Comparison of ENCODE assay signal across 9 cellular contexts in the genomic region with DNA sequence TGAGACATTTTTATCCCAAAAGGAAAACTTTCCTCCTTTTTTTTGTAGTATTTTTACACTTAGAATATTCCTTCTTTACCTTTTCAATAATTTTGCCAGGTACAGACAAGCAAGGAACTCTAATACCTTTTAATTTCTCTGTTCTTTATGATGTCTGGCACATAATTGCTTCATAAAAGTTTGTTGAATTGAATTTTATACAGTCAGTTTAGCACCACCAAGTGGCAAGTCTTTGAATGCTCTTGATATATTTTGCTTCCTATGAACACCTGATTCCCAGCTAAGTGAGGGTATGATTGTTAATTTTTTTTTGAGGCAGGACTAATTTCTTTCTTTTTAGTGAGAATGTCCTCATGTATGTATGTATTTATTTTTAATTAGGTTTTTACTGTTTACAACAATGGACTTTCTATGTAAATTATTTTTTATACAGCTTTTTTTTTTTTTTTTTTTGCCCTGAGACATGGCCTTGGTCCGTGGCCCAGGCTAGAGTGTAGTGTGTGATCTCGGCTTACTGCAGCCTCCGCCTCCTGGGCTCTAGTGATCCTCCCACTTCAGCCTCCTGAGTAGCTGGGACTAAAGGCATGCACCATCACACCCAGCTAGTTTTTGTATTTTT. TPM values are rescaled to one million over a fixed set of nuclear protein-coding genes. Genes with fewer than 3 reads are reported as not detected.
A peak's percentile ranks its signal among the peaks of the same experiment; 100 is the strongest.
DNase-seq lines count a peak whose midpoint lies in the region; ATAC-seq and TF ChIP-seq lines count a peak whose summit lies in the region.
"Had no signal": no experiment of that assay in that cellular context is flagged by ENCODE, and none has a peak within 500 bp of the region (broad histone marks: within the 10 kb centered on the region; RNA-seq: fewer than 3 reads in every experiment).

No MANE protein-coding gene starts in this region.

- no peak overlapping the region for H3K4me2 ChIP-seq in GM23248 (ENCODE audit: unreplicated experiment)
- no peak overlapping the region for H3K4me2 ChIP-seq in OCI-LY7 (ENCODE audit: low read length)

- H3K36me3 ChIP-seq in GM23248 (ENCODE audit: low read depth) (no peaks in the 10 kb centered on the region), OCI-LY7 (ENCODE audit: insufficient read depth, low read length) (peaks cover 26% of the 10 kb centered on the region), esophagus muscularis mucosa (no peaks in the 10 kb centered on the region)

- WGBS in GM23248 (ENCODE audit: low coverage in 1 of 2, low lambda C conversion rate in 2 of 2, missing lambda C conversion rate in 2 of 2), 2 experiments: 75 to 79% methylated on average over 2 to 3 of the region's 3 CpGs
- WGBS in esophagus muscularis mucosa: 84% methylated on average over 3 of the region's 3 CpGs

- peaks cover 41% of the 10 kb centered on the region for H3K36me3 Mint-ChIP-seq in activated T-helper 17 cell treated with anti-CD3 and anti-CD28 coated beads, Interleukin-2, amount 50 U/mL, for 72 hours (ENCODE audit: low read depth)

- no peak overlapping the region for H3K27ac Mint-ChIP-seq in activated T-helper 17 cell treated with anti-CD3 and anti-CD28 coated beads, Interleukin-2, amount 50 U/mL, for 72 hours
- H3K27ac Mint-ChIP-seq: T-helper 1 cell treated with Interleukin-12 subunit alpha and Interleukin-12 subunit beta and Interleukin-4 antibody, amounts not matched to agents 30 μg/mL and 1 μg/mL, for 36 hours had no signal

- ATAC-seq in activated T-helper 17 cell treated with anti-CD3 and anti-CD28 coated beads, Interleukin-2, amount 50 U/mL, for 72 hours (replicated peaks): no peak
- ATAC-seq in HG03342 (IDR thresholded peaks at IDR 0.05; ENCODE audit: unreplicated experiment): no peak

- no peak overlapping the region for H3K4me3 Mint-ChIP-seq in activated T-helper 17 cell treated with anti-CD3 and anti-CD28 coated beads, Interleukin-2, amount 50 U/mL, for 72 hours
- H3K4me3 Mint-ChIP-seq: T-helper 1 cell treated with Interleukin-12 subunit alpha and Interleukin-12 subunit beta and Interleukin-4 antibody, amounts not matched to agents 30 μg/mL and 1 μg/mL, for 36 hours had no signal

- H3K4me1 ChIP-seq in GM23248 (ENCODE audit: insufficient read depth) (peaks cover 20% of the 10 kb centered on the region), OCI-LY7 (ENCODE audit: insufficient read depth, low read length, poor library complexity, severe bottlenecking) (peaks cover 9% of the 10 kb centered on the region), esophagus muscularis mucosa (peaks cover 41 to 84% (median 65%) of the 10 kb centered on the region in 4 donors)

- H3K9me3 Mint-ChIP-seq in activated T-helper 17 cell treated with anti-CD3 and anti-CD28 coated beads, Interleukin-2, amount 50 U/mL, for 72 hours: no peaks in the 10 kb centered on the region

- H4K20me1 ChIP-seq in GM23248 (ENCODE audit: insufficient read depth) (0 out of 2 replicates have a peak, but pooled peaks cover 23% of the 10 kb centered on the region), OCI-LY7 (ENCODE audit: insufficient read depth, low read length) (0 out of 2 replicates have a peak, but pooled peaks cover 7% of the 10 kb centered on the region)

- no TSS peak for BruUV-seq in OCI-LY7 (replicated peaks; lab: Mats Ljungman, UMichigan)

- no peak for TF ChIP-seq EP300 in esophagus muscularis mucosa (IDR thresholded peaks at IDR 0.05)

- H3K4me1 Mint-ChIP-seq in activated T-helper 17 cell treated with anti-CD3 and anti-CD28 coated beads, Interleukin-2, amount 50 U/mL, for 72 hours: peaks cover 13% of the 10 kb centered on the region

- no peaks in the 10 kb centered on the region for H3K27me3 ChIP-seq in GM23248 (replicated peaks; ENCODE audit: insufficient read depth)
- no peaks in the 10 kb centered on the region for H3K27me3 ChIP-seq in esophagus muscularis mucosa

- POLR2A ChIA-PET in OCI-LY7 (lab: Charles Lee): interaction anchor here (0.5 to 1.1 kb wide), 9 partner anchors 10 to 310 kb away, joined by 3 to 12 read pairs (median 3); no protein-coding TSS in a partner anchor

- DNase-seq in DMS53 treated with DMSO at 0.1 percent for 48 hours (lab: John Stamatoyannopoulos, UW; ENCODE audit: unreplicated experiment) (peak; percentile 59), GM23248 (peak; percentile 65), OCI-LY7 (ENCODE audit: low spot score) (peak; percentile 48), esophagus muscularis mucosa (ENCODE audit: extremely low spot score) (no peak), renal cortical epithelial cell (ENCODE audit: low read depth) (peak; percentile 63), NCI-H1436 (lab: John Stamatoyannopoulos, UW) (no peak)

- H3K4me3 ChIP-seq in GM23248 (no peak overlapping the region), OCI-LY7 (ENCODE audit: low read depth, low read length, poor library complexity, severe bottlenecking) (no peak overlapping the region), esophagus muscularis mucosa (no peak overlapping the region)

- H3K79me2 ChIP-seq in GM23248 (ENCODE audit: insufficient read depth) (peaks cover 100% of the 10 kb centered on the region), OCI-LY7 (ENCODE audit: insufficient read depth, low read depth, low read length) (peaks cover 63% of the 10 kb centered on the region)

- H3K27ac ChIP-seq in GM23248 (no peak overlapping the region), OCI-LY7 (ENCODE audit: low read depth, low read length, poor library complexity, severe bottlenecking) (no peak overlapping the region), esophagus muscularis mucosa (replicated peaks in 1 of 4) (no peak overlapping the region)

- H3K9ac ChIP-seq in GM23248: no peak overlapping the region

- in situ Hi-C loops in GM23248 (cut with MboI): no loop called here

- CTCF ChIA-PET in OCI-LY7 (lab: Charles Lee; ENCODE audit: unreplicated experiment): interaction anchor here (0.5 to 0.8 kb wide), 5 partner anchors 11 to 138 kb away, joined by 3 to 7 read pairs (median 4); no protein-coding TSS in a partner anchor

- no peak for TF ChIP-seq POLR2A in esophagus muscularis mucosa (IDR thresholded peaks at IDR 0.05; ENCODE audit: low read depth)

- peak; percentile 91 for TF ChIP-seq CTCF in OCI-LY7 (conservative IDR thresholded peaks at IDR 0.05; ENCODE audit: low read length)
- TF ChIP-seq CTCF in esophagus muscularis mucosa (IDR thresholded peaks at IDR 0.05): peak; percentile 37 to 52 (median 39)

- intact Hi-C loops in OCI-LY7 (cut with micrococcal nuclease; ENCODE audit: unreplicated experiment): loop anchor here (10.0 kb wide), 1 partner anchor 182 kb away; a partner anchor contains a TSS
- intact Hi-C loops in esophagus muscularis mucosa (cut with DNase I): no loop called here

- H3K9me2 ChIP-seq in GM23248 (ENCODE audit: insufficient read depth) (no peaks in the 10 kb centered on the region), OCI-LY7 (ENCODE audit: insufficient read depth, low read length) (no peaks in the 10 kb centered on the region)

- no peaks in the 10 kb centered on the region for H3K9me3 ChIP-seq in GM23248 (ENCODE audit: low read depth)
- H3K9me3 ChIP-seq in OCI-LY7 (ENCODE audit: low read length): peaks cover 6% of the 10 kb centered on the region; the same call in 1 of the 2 replicates
- no peaks in the 10 kb centered on the region for H3K9me3 ChIP-seq in esophagus muscularis mucosa

- H2AFZ ChIP-seq in GM23248: no peak overlapping the region
- no peak overlapping the region for H2AFZ ChIP-seq in OCI-LY7 (ENCODE audit: low read length)

- H3F3A ChIP-seq in GM23248 (ENCODE audit: insufficient read depth): peaks cover 9% of the 10 kb centered on the region

- H3K27me3 Mint-ChIP-seq in activated T-helper 17 cell treated with anti-CD3 and anti-CD28 coated beads, Interleukin-2, amount 50 U/mL, for 72 hours: no peaks in the 10 kb centered on the region

RNA-seq across cellular contexts. Expression of a gene that starts 6.9 kb away (rescaled TPM):
- total RNA-seq in GM23248 (2014; rRNA removed; shearing (Covaris generic)): 13.4 and 14.7 TPM in 2 replicates
- polyA plus RNA-seq in GM23248 (2016; fragmentation: Nextera tagmentation; extraction: Ambion mirVana): 28.8 and 30.2 TPM in 2 replicates
- 12.1 and 12.4 TPM in 2 replicates for total RNA-seq in OCI-LY7 (2014; rRNA removed; shearing (Covaris generic))
- total RNA-seq in OCI-LY7 (2022) (37.9 and 39.9 TPM in 2 replicates), esophagus muscularis mucosa (10 to 100 TPM; 20.8 to 41.7 (median 30.3) TPM), renal cortical epithelial cell (10.1 and 49.9 TPM in 2 replicates)
- total RNA-seq in activated T-helper 17 cell treated with anti-CD3 and anti-CD28 coated beads, Interleukin-2, amount 50 U/mL, for 72 hours: 10 to 100 TPM; 56.3 to 81.9 TPM

Comparison
In these comparisons a context has a peak if more than half of its experiments do, and no peak if none do; other contexts are left out.
1. DNase-seq: peak in DMS53 treated with DMSO at 0.1 percent for 48 hours (single experiment), GM23248 (single experiment), OCI-LY7 (single experiment) and renal cortical epithelial cell (single experiment); none in esophagus muscularis mucosa (single experiment) and NCI-H1436 (single experiment).